ENCODE assay signal across 22 cellular contexts in genomic region chr10:44393051-44393630, GRCh38. TPM values are rescaled to one million over a fixed set of nuclear protein-coding genes. Genes with fewer than 3 reads are reported as not detected.
A peak's percentile ranks its signal among the peaks of the same experiment; 100 is the strongest.
DNase-seq lines count a peak whose midpoint lies in the region; ATAC-seq and TF ChIP-seq lines count a peak whose summit lies in the region.
"Had no signal": no experiment of that assay in that cellular context is flagged by ENCODE, and none has a peak within 500 bp of the region (broad histone marks: within the 10 kb centered on the region; RNA-seq: fewer than 3 reads in every experiment).

No MANE protein-coding gene starts in this region.

- H3K27ac Mint-ChIP-seq in type B pancreatic cell = peak overlapping the region; percentile 5
- H3K27ac Mint-ChIP-seq in activated T-helper 2 cell treated with anti-CD3 and anti-CD28 coated beads, Interferon-gamma antibody, Interleukin-2, Interleukin-4, amounts not matched to agents 10 μg/mL and 5 μg/mL and 100 μg/mL, durations not matched to agents 14 hours and 24 hours and 36 hours = no peak overlapping the region
- no peak overlapping the region for H3K27ac Mint-ChIP-seq in CD4-positive, alpha-beta T cell
- H3K27ac Mint-ChIP-seq: CD8-positive, alpha-beta memory T cell; naive thymus-derived CD8-positive, alpha-beta T cell had no signal

- CTCF ChIA-PET in CD4-positive, alpha-beta T cell (lab: Charles Lee) = interaction anchor here (1.1 kb wide), 1 partner anchor 9 kb away, joined by 3 read pairs; no protein-coding TSS in a partner anchor

- no peaks in the 10 kb centered on the region for H3K9me3 ChIP-seq in CD4-positive, alpha-beta T cell (ENCODE audit: control insufficient read depth, low read length)
- H3K9me3 ChIP-seq: colonic mucosa, pancreas, sigmoid colon, SK-N-SH had no signal

- intact Hi-C loops in activated T-helper 2 cell treated with anti-CD3 and anti-CD28 coated beads, Interferon-gamma antibody, Interleukin-2, Interleukin-4, amounts not matched to agents 10 μg/mL and 5 μg/mL and 100 μg/mL, durations not matched to agents 14 hours and 24 hours and 36 hours (cut with micrococcal nuclease) = no loop called here
- intact Hi-C loops in CD4-positive, alpha-beta T cell (cut with DNase I, micrococcal nuclease) = no loop called here

- no peak overlapping the region for H3K4me3 Mint-ChIP-seq in type B pancreatic cell
- no peak overlapping the region for H3K4me3 Mint-ChIP-seq in activated T-helper 2 cell treated with anti-CD3 and anti-CD28 coated beads, Interferon-gamma antibody, Interleukin-2, Interleukin-4, amounts not matched to agents 10 μg/mL and 5 μg/mL and 100 μg/mL, durations not matched to agents 14 hours and 24 hours and 36 hours (ENCODE audit: low read depth)
- H3K4me3 Mint-ChIP-seq in CD4-positive, alpha-beta T cell = no peak overlapping the region
- H3K4me3 Mint-ChIP-seq: naive thymus-derived CD8-positive, alpha-beta T cell had no signal

- TF ChIP-seq CTCF in type B pancreatic cell (conservative IDR thresholded peaks at IDR 0.05) = no peak
- no peak for TF ChIP-seq CTCF in CD4-positive, alpha-beta T cell (IDR thresholded peaks at IDR 0.05)

- peaks cover 20% of the 10 kb centered on the region for H3K4me1 Mint-ChIP-seq in type B pancreatic cell (ENCODE audit: unreplicated experiment)
- H3K4me1 Mint-ChIP-seq in activated T-helper 2 cell treated with anti-CD3 and anti-CD28 coated beads, Interferon-gamma antibody, Interleukin-2, Interleukin-4, amounts not matched to agents 10 μg/mL and 5 μg/mL and 100 μg/mL, durations not matched to agents 14 hours and 24 hours and 36 hours (ENCODE audit: low read depth) = no peaks in the 10 kb centered on the region
- no peaks in the 10 kb centered on the region for H3K4me1 Mint-ChIP-seq in CD4-positive, alpha-beta T cell (ENCODE audit: low read depth)
- H3K4me1 Mint-ChIP-seq: CD8-positive, alpha-beta memory T cell had no signal

- peaks cover 7% of the 10 kb centered on the region for H3K27me3 ChIP-seq in CD4-positive, alpha-beta T cell (ENCODE audit: control insufficient read depth, insufficient read depth, low read length)
- H3K27me3 ChIP-seq: colonic mucosa, pancreas, sigmoid colon had no signal

- no peaks in the 10 kb centered on the region for H3K36me3 Mint-ChIP-seq in type B pancreatic cell
- H3K36me3 Mint-ChIP-seq in activated T-helper 2 cell treated with anti-CD3 and anti-CD28 coated beads, Interferon-gamma antibody, Interleukin-2, Interleukin-4, amounts not matched to agents 10 μg/mL and 5 μg/mL and 100 μg/mL, durations not matched to agents 14 hours and 24 hours and 36 hours (ENCODE audit: low read depth) = no peaks in the 10 kb centered on the region
- no peaks in the 10 kb centered on the region for H3K36me3 Mint-ChIP-seq in CD4-positive, alpha-beta T cell (ENCODE audit: low read depth)
- H3K36me3 Mint-ChIP-seq: CD8-positive, alpha-beta memory T cell; naive thymus-derived CD8-positive, alpha-beta T cell had no signal

- POLR2A ChIA-PET in CD4-positive, alpha-beta T cell (lab: Charles Lee) = no interaction called here

- H3K27me3 Mint-ChIP-seq in type B pancreatic cell = peaks cover 30% of the 10 kb centered on the region
- H3K27me3 Mint-ChIP-seq in activated T-helper 2 cell treated with anti-CD3 and anti-CD28 coated beads, Interferon-gamma antibody, Interleukin-2, Interleukin-4, amounts not matched to agents 10 μg/mL and 5 μg/mL and 100 μg/mL, durations not matched to agents 14 hours and 24 hours and 36 hours (ENCODE audit: low read depth) = peaks cover 1% of the 10 kb centered on the region
- H3K27me3 Mint-ChIP-seq in CD4-positive, alpha-beta T cell = peaks cover 50% of the 10 kb centered on the region

- no peak for ATAC-seq in CD4-positive, alpha-beta T cell (ENCODE audit: poor library complexity)
- ATAC-seq: GM12878; left cardiac atrium; naive thymus-derived CD8-positive, alpha-beta T cell; pancreas had no signal

- no peaks in the 10 kb centered on the region for H3K9me3 Mint-ChIP-seq in type B pancreatic cell
- no peaks in the 10 kb centered on the region for H3K9me3 Mint-ChIP-seq in activated T-helper 2 cell treated with anti-CD3 and anti-CD28 coated beads, Interferon-gamma antibody, Interleukin-2, Interleukin-4, amounts not matched to agents 10 μg/mL and 5 μg/mL and 100 μg/mL, durations not matched to agents 14 hours and 24 hours and 36 hours
- H3K9me3 Mint-ChIP-seq in CD4-positive, alpha-beta T cell = no peaks in the 10 kb centered on the region
- H3K9me3 Mint-ChIP-seq: naive thymus-derived CD8-positive, alpha-beta T cell had no signal

- peak; percentile 12 for DNase-seq in ELR (ENCODE audit: low read depth)
- DNase-seq in M059J (ENCODE audit: low read depth) = peak; percentile 93
- peak; percentile 74 for DNase-seq in islet precursor cell
- DNase-seq in type B pancreatic cell (ENCODE audit: extremely low spot score, unreplicated experiment) = peak; percentile 49
- no peak for DNase-seq in activated T-helper 2 cell treated with anti-CD3 and anti-CD28 coated beads, Interferon-gamma antibody, Interleukin-2, Interleukin-4, amounts not matched to agents 10 μg/mL and 5 μg/mL and 100 μg/mL, durations not matched to agents 14 hours and 24 hours and 36 hours (ENCODE audit: low spot score)
- no peak for DNase-seq in CD4-positive, alpha-beta T cell
- no peak for DNase-seq in activated CD4-positive, CD25-positive, alpha-beta regulatory T cell (lab: John Stamatoyannopoulos, UW)
- DNase-seq: CD8-positive, alpha-beta memory T cell; colonic mucosa; DMS153; glutamatergic neuron; left cardiac atrium; naive thymus-derived CD8-positive, alpha-beta T cell; NCI-H1048; NCI-H1930; sigmoid colon; SK-N-SH had no signal

- no peak overlapping the region for H3K27ac ChIP-seq in CD4-positive, alpha-beta T cell (ENCODE audit: low read depth, low read length)
- H3K27ac ChIP-seq: colonic mucosa, pancreas, sigmoid colon, VCaP had no signal

RNA-seq across cellular contexts. Expression of gene CXCL12, which starts 8.2 kb away (rescaled TPM):
- 0.81 and 0.96 TPM in 2 replicates for total RNA-seq in M059J (2014; rRNA removed; shearing (Covaris generic))
- 25.7 and 137 TPM in 2 replicates for total RNA-seq in type B pancreatic cell (ENCODE audit: low replicate concordance)
- total RNA-seq in activated T-helper 2 cell treated with anti-CD3 and anti-CD28 coated beads, Interferon-gamma antibody, Interleukin-2, Interleukin-4, amounts not matched to agents 10 μg/mL and 5 μg/mL and 100 μg/mL, durations not matched to agents 14 hours and 24 hours and 36 hours = not detected in 2 replicates
- not detected for total RNA-seq in CD4-positive, alpha-beta T cell
- total RNA-seq: CD8-positive, alpha-beta memory T cell; naive thymus-derived CD8-positive, alpha-beta T cell; NCI-H460; T-helper 2 cell treated with Interferon-gamma antibody and Interleukin-4, amounts not matched to agents 100 ng/mL and 5 ng/mL, for 36 hours had no signal

Comparison
In these comparisons a context has a peak if more than half of its experiments do, and no peak if none do; other contexts are left out.
1. DNase-seq: peak in ELR (single experiment), M059J (single experiment), islet precursor cell (single experiment) and type B pancreatic cell (single experiment); none in activated T-helper 2 cell treated with anti-CD3 and anti-CD28 coated beads, Interferon-gamma antibody, Interleukin-2, Interleukin-4, amounts not matched to agents 10 μg/mL and 5 μg/mL and 100 μg/mL, durations not matched to agents 14 hours and 24 hours and 36 hours (single experiment), CD4-positive, alpha-beta T cell (0 of 10) and activated CD4-positive, CD25-positive, alpha-beta regulatory T cell (0 of 4).
2. RNA of gene CXCL12, which starts 8.2 kb away (total RNA-seq): 25.7 to 137 TPM in type B pancreatic cell; 0.81 to 0.96 TPM in M059J, not detected in activated T-helper 2 cell treated with anti-CD3 and anti-CD28 coated beads, Interferon-gamma antibody, Interleukin-2, Interleukin-4, amounts not matched to agents 10 μg/mL and 5 μg/mL and 100 μg/mL, durations not matched to agents 14 hours and 24 hours and 36 hours and not detected in CD4-positive, alpha-beta T cell; every median in the first group is over 10 times any median in the second.